ENCODE assay signal across 18 cellular contexts in genomic region chr12:68667896-68668295, GRCh38. TPM values are rescaled to one million over a fixed set of nuclear protein-coding genes. Genes with fewer than 3 reads are reported as not detected.
A peak's percentile ranks its signal among the peaks of the same experiment; 100 is the strongest.
DNase-seq lines count a peak whose midpoint lies in the region; ATAC-seq, FAIRE-seq and TF ChIP-seq lines count a peak whose summit lies in the region.
"Had no signal": no experiment of that assay in that cellular context is flagged by ENCODE, and none has a peak within 500 bp of the region (broad histone marks: within the 10 kb centered on the region; RNA-seq: fewer than 3 reads in every experiment).

No MANE protein-coding gene starts in this region.

- TF ChIP-seq CTCF in SK-N-SH (IDR thresholded peaks at IDR 0.05) (no peak), GM23338 (conservative IDR thresholded peaks at IDR 0.05; ENCODE audit: low read depth in 2 of 2) (no peak), coronary artery (IDR thresholded peaks at IDR 0.05) (no peak)

- TF ChIP-seq RAD21 in SK-N-SH (IDR thresholded peaks at IDR 0.05; ENCODE audit: low read length), result no peak

- H3K4me1 Mint-ChIP-seq in GM23338, result peaks cover 16% of the 10 kb centered on the region; the same call in 2 of the 3 replicates
- H3K4me1 Mint-ChIP-seq in activated naive CD8-positive, alpha-beta T cell treated with anti-CD3 and anti-CD28 coated beads, Interleukin-2, amount 10 ng/mL, durations not matched to agents 7 days and 5 days, result peaks cover 28% of the 10 kb centered on the region
- H3K4me1 Mint-ChIP-seq in naive thymus-derived CD8-positive, alpha-beta T cell, result peaks cover 23 to 68% (median 49%) of the 10 kb centered on the region in 4 donors

- intact Hi-C loops in left ventricle myocardium superior (cut with micrococcal nuclease), result no loop called here

- CTCF ChIA-PET in SK-N-SH (lab: Yijun Ruan, JAX), result no interaction called here

- H3F3A ChIP-seq in SK-N-SH (replicated peaks; ENCODE audit: insufficient read depth) (peaks cover 35% of the 10 kb centered on the region), GM23338 (replicated peaks; ENCODE audit: low read depth) (no peaks in the 10 kb centered on the region)

- H3K4me2 ChIP-seq in SK-N-SH (no peak overlapping the region), GM23338 (no peak overlapping the region)

- H3K9me2 ChIP-seq in SK-N-SH (no peaks in the 10 kb centered on the region), GM23338 (ENCODE audit: insufficient read depth) (no peaks in the 10 kb centered on the region)

- H3K27ac ChIP-seq in SK-N-SH (ENCODE audit: low read depth in 2 of 2, low read length in 1 of 2), result no peak overlapping the region
- H3K27ac ChIP-seq in GM23338 (ENCODE audit: low read depth), result no peak overlapping the region
- H3K27ac ChIP-seq in coronary artery, result no peak overlapping the region
- H3K27ac ChIP-seq: esophagus squamous epithelium had no signal

- H3K4me3 ChIP-seq in SK-N-SH (ENCODE audit: low read depth in 2 of 2, low read length in 1 of 2) (no peak overlapping the region), GM23338 (no peak overlapping the region), coronary artery (no peak overlapping the region)
- H3K4me3 ChIP-seq: esophagus squamous epithelium, uterus had no signal

- H3K79me2 ChIP-seq in SK-N-SH (ENCODE audit: insufficient read depth), result no peaks in the 10 kb centered on the region
- H3K79me2 ChIP-seq in GM23338 (replicated peaks; ENCODE audit: insufficient read depth), result no peaks in the 10 kb centered on the region

- no peaks in the 10 kb centered on the region for H3K36me3 Mint-ChIP-seq in GM23338 (ENCODE audit: low read depth)
- peaks cover 19% of the 10 kb centered on the region for H3K36me3 Mint-ChIP-seq in activated naive CD8-positive, alpha-beta T cell treated with anti-CD3 and anti-CD28 coated beads, Interleukin-2, amount 10 ng/mL, durations not matched to agents 7 days and 5 days
- H3K36me3 Mint-ChIP-seq in naive thymus-derived CD8-positive, alpha-beta T cell, result peaks cover 0 to 25% (median 2%) of the 10 kb centered on the region in 3 donors

- H3K4me3 Mint-ChIP-seq in GM23338, result no peak overlapping the region
- H3K4me3 Mint-ChIP-seq in activated naive CD8-positive, alpha-beta T cell treated with anti-CD3 and anti-CD28 coated beads, Interleukin-2, amount 10 ng/mL, durations not matched to agents 7 days and 5 days, result no peak overlapping the region
- H3K4me3 Mint-ChIP-seq in naive thymus-derived CD8-positive, alpha-beta T cell, result peak overlapping the region in 1 of 10 donors; percentile 27
- H3K4me3 Mint-ChIP-seq: CD4-positive, alpha-beta memory T cell had no signal

- H3K27ac Mint-ChIP-seq in GM23338, result peak overlapping the region; percentile 40; the same call in 1 of the 2 replicates
- H3K27ac Mint-ChIP-seq in activated naive CD8-positive, alpha-beta T cell treated with anti-CD3 and anti-CD28 coated beads, Interleukin-2, amount 10 ng/mL, durations not matched to agents 7 days and 5 days, result peak overlapping the region; percentile 18
- peak overlapping the region in 8 of 10 donors; percentile 30 to 86 (median 70) for H3K27ac Mint-ChIP-seq in naive thymus-derived CD8-positive, alpha-beta T cell

- TF ChIP-seq EP300 in SK-N-SH (IDR thresholded peaks at IDR 0.05; ENCODE audit: borderline replicate concordance in 1 of 2, low read depth in 1 of 2, low read length in 1 of 2), result no peak

- no peak for DNase-seq in SK-N-SH
- peak; percentile 39 for DNase-seq in GM23338 (ENCODE audit: low spot score)
- DNase-seq in activated naive CD8-positive, alpha-beta T cell treated with anti-CD3 and anti-CD28 coated beads, Interleukin-2, amount 10 ng/mL, durations not matched to agents 7 days and 5 days, result no peak
- no peak for DNase-seq in naive thymus-derived CD8-positive, alpha-beta T cell
- no peak for DNase-seq in left ventricle myocardium superior
- no peak for DNase-seq in coronary artery (ENCODE audit: low spot score)
- no peak for DNase-seq in HTR-8/SVneo (ENCODE audit: insufficient read length, low spot score)
- DNase-seq: CD4-positive, alpha-beta memory T cell; esophagus squamous epithelium; glutamatergic neuron; kidney; NCI-H1436; NCI-H2227 treated with DMSO at 0.1 percent for 48 hours; SHP77; stimulated activated CD4-positive, alpha-beta T cell treated with anti-CD3 and anti-CD28 coated beads, Interleukin-1b, Interleukin-23, amount 100 ng/mL, for 48 hours; uterus had no signal

- H3K36me3 ChIP-seq in SK-N-SH (replicated peaks in 1 of 2; ENCODE audit: control insufficient read depth in 1 of 2, insufficient read depth in 2 of 2, low read length in 1 of 2), result peaks cover 3 to 14% of the 10 kb centered on the region in 2 experiments
- H3K36me3 ChIP-seq in GM23338 (ENCODE audit: insufficient read depth), result no peaks in the 10 kb centered on the region
- H3K36me3 ChIP-seq: uterus had no signal

- no peaks in the 10 kb centered on the region for H3K27me3 Mint-ChIP-seq in GM23338 (ENCODE audit: insufficient read depth, low read depth, poor library complexity)
- H3K27me3 Mint-ChIP-seq in activated naive CD8-positive, alpha-beta T cell treated with anti-CD3 and anti-CD28 coated beads, Interleukin-2, amount 10 ng/mL, durations not matched to agents 7 days and 5 days, result no peaks in the 10 kb centered on the region
- no peaks in the 10 kb centered on the region for H3K27me3 Mint-ChIP-seq in naive thymus-derived CD8-positive, alpha-beta T cell
- H3K27me3 Mint-ChIP-seq: CD4-positive, alpha-beta memory T cell had no signal

- H3K27me3 ChIP-seq in SK-N-SH (ENCODE audit: insufficient read depth) (no peaks in the 10 kb centered on the region), GM23338 (ENCODE audit: insufficient read depth) (no peaks in the 10 kb centered on the region)
- H3K27me3 ChIP-seq: esophagus squamous epithelium, uterus had no signal

- ATAC-seq in SK-N-SH treated with all-trans-retinoic acid at 6 μM for 48 hours (peak; percentile 34), GM23338 (peak; percentile 36; the same call in 2 of the 3 replicates), left ventricle myocardium superior (no peak)
- peak; percentile 48 for ATAC-seq in activated naive CD8-positive, alpha-beta T cell treated with anti-CD3 and anti-CD28 coated beads, Interleukin-2, amount 10 ng/mL, durations not matched to agents 7 days and 5 days (ENCODE audit: low read depth)
- ATAC-seq in naive thymus-derived CD8-positive, alpha-beta T cell, result peak; percentile 14 to 30
- ATAC-seq: sciatic nerve had no signal

- no peak for FAIRE-seq in HTR-8/SVneo (lab: Jason Lieb, UNC)

- WGBS in SK-N-SH (ENCODE audit: low lambda C conversion rate), result 89% methylated on average over 1 of the region's 1 CpG

- H4K20me1 ChIP-seq in SK-N-SH (ENCODE audit: insufficient read depth) (no peaks in the 10 kb centered on the region), GM23338 (replicated peaks; ENCODE audit: insufficient read depth) (no peaks in the 10 kb centered on the region)

- no peak overlapping the region for H3K9ac ChIP-seq in SK-N-SH

- no peaks in the 10 kb centered on the region for H3K9me3 ChIP-seq in SK-N-SH
- H3K9me3 ChIP-seq: esophagus squamous epithelium, uterus had no signal

- H3K4me1 ChIP-seq in SK-N-SH (ENCODE audit: control insufficient read depth in 1 of 2, insufficient read depth in 2 of 2, low read depth in 1 of 2, low read length in 1 of 2) (no peaks in the 10 kb centered on the region), GM23338 (ENCODE audit: insufficient read depth) (peaks cover 17% of the 10 kb centered on the region)
- H3K4me1 ChIP-seq: esophagus squamous epithelium, uterus had no signal

- H2AFZ ChIP-seq in SK-N-SH (ENCODE audit: low read depth), result no peak overlapping the region
- no peak overlapping the region for H2AFZ ChIP-seq in GM23338

- H3K9me3 Mint-ChIP-seq in GM23338, result no peaks in the 10 kb centered on the region
- H3K9me3 Mint-ChIP-seq in activated naive CD8-positive, alpha-beta T cell treated with anti-CD3 and anti-CD28 coated beads, Interleukin-2, amount 10 ng/mL, durations not matched to agents 7 days and 5 days, result no peaks in the 10 kb centered on the region
- H3K9me3 Mint-ChIP-seq in naive thymus-derived CD8-positive, alpha-beta T cell, result peaks cover 0 to 1% (median 0%) of the 10 kb centered on the region in 9 donors
- H3K9me3 Mint-ChIP-seq: CD4-positive, alpha-beta memory T cell had no signal

- POLR2A ChIA-PET in SK-N-SH (lab: Yijun Ruan, JAX), result no interaction called here
- POLR2A ChIA-PET in activated naive CD8-positive, alpha-beta T cell treated with anti-CD3 and anti-CD28 coated beads, Interleukin-2, amount 10 ng/mL, durations not matched to agents 7 days and 5 days (lab: Charles Lee), result interaction anchor here (0.7 kb wide), 1 partner anchor 50 kb away, joined by 4 read pairs; no protein-coding TSS in a partner anchor
- POLR2A ChIA-PET in naive thymus-derived CD8-positive, alpha-beta T cell (lab: Charles Lee), result interaction anchor here (0.9 to 2.3 kb wide), 2 partner anchors 19 to 130 kb away, joined by 3 to 6 read pairs; partner anchors contain the start of gene NUP107

TF ChIP-seq in SK-N-SH treated with all-trans-retinoic acid at 6 μM for 48 hours, 23 proteins besides CTCF, POLR2A, EP300 and RAD21 (continues in another document):
- no peak for TF ChIP-seq RARB (CRISPR knock-in tag; IDR thresholded peaks at IDR 0.05)
- no peak for TF ChIP-seq ZFP3 (CRISPR knock-in tag; IDR thresholded peaks at IDR 0.05)

TF ChIP-seq in SK-N-SH, 30 proteins besides CTCF, POLR2A, EP300 and RAD21 (continues in another document):
- no peak for TF ChIP-seq MEF2A (IDR thresholded peaks at IDR 0.05; ENCODE audit: borderline replicate concordance, low read depth)

TF ChIP-seq in GM23338, 12 proteins besides CTCF, POLR2A, EP300 and RAD21 (continues in another document):
- no peak for TF ChIP-seq POLR2AphosphoS5 (IDR thresholded peaks at IDR 0.05; ENCODE audit: low read depth)

RNA-seq across cellular contexts. Expression of gene NUP107, which starts 18.9 kb away (rescaled TPM):
- polyA plus RNA-seq in SK-N-SH (2012; rRNA removed) (30.9 and 47.5 TPM in 2 replicates), GM23338 (2016; fragmentation: Nextera tagmentation; extraction: Ambion mirVana) (94.2 and 123 TPM in 2 replicates)
- polyA plus RNA-seq in SK-N-SH (2012; cell fraction: cytosol; rRNA removed), result 28.8 and 42.6 TPM in 2 replicates
- polyA plus RNA-seq in SK-N-SH (2012; cell fraction: nucleus; rRNA removed), result 48.3 and 78.5 TPM in 2 replicates
- 124 and 152 TPM in 2 replicates for total RNA-seq in GM23338 (2014; rRNA removed; shearing (Covaris generic))
- 100 to 1,000 TPM in 1 of 2 experiments, 10 to 100 TPM in 1; 91.2 to 106 TPM for total RNA-seq in activated naive CD8-positive, alpha-beta T cell treated with anti-CD3 and anti-CD28 coated beads, Interleukin-2, amount 10 ng/mL, durations not matched to agents 7 days and 5 days
- total RNA-seq in naive thymus-derived CD8-positive, alpha-beta T cell, result 10 to 100 TPM; 69.9 to 78.5 TPM
- 10 to 100 TPM; 21.3 to 39.0 (median 24.6) TPM for polyA plus RNA-seq in naive thymus-derived CD8-positive, alpha-beta T cell
- 17.2 TPM for total RNA-seq in left ventricle myocardium superior

RNA-seq across cellular contexts. Expression of gene RAP1B, which starts 57.2 kb away (rescaled TPM):
- 128 and 140 TPM in 2 replicates for polyA plus RNA-seq in SK-N-SH (2012; rRNA removed)
- 185 and 241 TPM in 2 replicates for polyA plus RNA-seq in SK-N-SH (2012; cell fraction: cytosol; rRNA removed)
- polyA plus RNA-seq in SK-N-SH (2012; cell fraction: nucleus; rRNA removed), result 44.7 and 80.8 TPM in 2 replicates
- 122 and 128 TPM in 2 replicates for total RNA-seq in GM23338 (2014; rRNA removed; shearing (Covaris generic))
- polyA plus RNA-seq in GM23338 (2016; fragmentation: Nextera tagmentation; extraction: Ambion mirVana), result 76.0 and 90.6 TPM in 2 replicates
- total RNA-seq in activated naive CD8-positive, alpha-beta T cell treated with anti-CD3 and anti-CD28 coated beads, Interleukin-2, amount 10 ng/mL, durations not matched to agents 7 days and 5 days, result 100 to 1,000 TPM; 233 to 257 TPM
- total RNA-seq in naive thymus-derived CD8-positive, alpha-beta T cell, result 100 to 1,000 TPM; 254 to 288 TPM
- 100 to 1,000 TPM; 562 to 708 (median 574) TPM for polyA plus RNA-seq in naive thymus-derived CD8-positive, alpha-beta T cell
- 44.8 TPM for total RNA-seq in left ventricle myocardium superior

Comparison
In these comparisons a context has a peak if more than half of its experiments do, and no peak if none do; other contexts are left out.
1. H3K27ac Mint-ChIP-seq: peak in every context shown above with its lines; median percentile 70 in naive thymus-derived CD8-positive, alpha-beta T cell; 40 in GM23338; 18 in activated naive CD8-positive, alpha-beta T cell treated with anti-CD3 and anti-CD28 coated beads, Interleukin-2, amount 10 ng/mL, durations not matched to agents 7 days and 5 days.